ENCODE assay signal across 19 cellular contexts in the genomic region with DNA sequence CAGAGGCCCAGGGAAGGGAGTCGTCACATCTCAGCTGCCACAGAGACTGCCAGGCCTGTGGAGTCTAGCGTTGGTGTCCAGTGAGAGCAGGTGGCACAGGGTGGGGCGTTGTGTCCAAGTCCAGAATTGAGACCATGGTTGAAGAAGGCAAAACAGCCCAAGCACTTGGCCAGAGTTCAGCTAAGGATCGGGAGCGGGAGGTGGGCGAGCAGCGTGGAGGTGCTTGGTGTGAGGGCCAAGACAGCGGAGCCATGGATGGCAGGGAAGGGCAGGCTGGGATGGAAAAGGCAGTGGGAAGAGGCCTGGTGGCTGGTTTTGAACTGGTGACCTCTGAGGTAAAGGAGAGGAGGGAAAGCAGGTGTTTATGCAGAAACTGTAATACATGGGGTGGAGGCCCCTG. TPM values are rescaled to one million over a fixed set of nuclear protein-coding genes. Genes with fewer than 3 reads are reported as not detected.
DNase-seq lines count a peak whose midpoint lies in the region; ATAC-seq and TF ChIP-seq lines count a peak whose summit lies in the region.
"Had no signal": no experiment of that assay in that cellular context is flagged by ENCODE, and none has a peak within 500 bp of the region (broad histone marks: within the 10 kb centered on the region; RNA-seq: fewer than 3 reads in every experiment).

No MANE protein-coding gene starts in this region.

- peaks cover 42% of the 10 kb centered on the region for H3K36me3 Mint-ChIP-seq in activated naive CD4-positive, alpha-beta T cell treated with anti-CD3 and anti-CD28 coated beads for 36 hours (ENCODE audit: low read depth)

- peak overlapping the region; percentile 80 for H3K23ac ChIP-seq in neuronal stem cell (ENCODE audit: low read depth, low read length, poor library complexity)

- H3K4me3 Mint-ChIP-seq in activated naive CD4-positive, alpha-beta T cell treated with anti-CD3 and anti-CD28 coated beads for 36 hours: no peak overlapping the region
- H3K4me3 Mint-ChIP-seq: dendritic cell treated with granulocyte-macrophage colony-stimulating factor and Interleukin-4, amounts not matched to agents 40 ng/mL and 50 ng/mL, for 4 days had no signal

- peak overlapping the region; percentile 47 for H2BK120ac ChIP-seq in neuronal stem cell (ENCODE audit: low read depth, low read length)

- in situ Hi-C loops in GM13977 (cut with MboI; ENCODE audit: low pct_unique_long_range_greater_than_20kb, low sequenced_read_pairs, unreplicated experiment): no loop called here

- H2AFZ ChIP-seq in neuronal stem cell (ENCODE audit: low read length): no peak overlapping the region
- H2AFZ ChIP-seq: GM23248 had no signal

- H3K79me1 ChIP-seq in neuronal stem cell (ENCODE audit: low read depth, low read length): peaks cover 13% of the 10 kb centered on the region

- H3K27me3 ChIP-seq in adrenal gland (no peaks in the 10 kb centered on the region), neuronal stem cell (ENCODE audit: control insufficient read depth in 3 of 3, insufficient read depth in 3 of 3, low read depth in 1 of 3, low read length in 3 of 3) (no peaks in the 10 kb centered on the region)
- H3K27me3 ChIP-seq: testis had no signal

- H3K27me3 Mint-ChIP-seq in activated naive CD4-positive, alpha-beta T cell treated with anti-CD3 and anti-CD28 coated beads for 36 hours (ENCODE audit: low read depth): no peaks in the 10 kb centered on the region
- H3K27me3 Mint-ChIP-seq: dendritic cell treated with granulocyte-macrophage colony-stimulating factor and Interleukin-4, amounts not matched to agents 40 ng/mL and 50 ng/mL, for 4 days had no signal

- H3K27ac Mint-ChIP-seq in activated naive CD4-positive, alpha-beta T cell treated with anti-CD3 and anti-CD28 coated beads for 36 hours: peak overlapping the region; percentile 66
- H3K27ac Mint-ChIP-seq: dendritic cell treated with granulocyte-macrophage colony-stimulating factor and Interleukin-4, amounts not matched to agents 40 ng/mL and 50 ng/mL, for 4 days had no signal

- H3K4me2 ChIP-seq in neuronal stem cell (ENCODE audit: insufficient read depth, low read length, poor library complexity, severe bottlenecking): no peak overlapping the region

- intact Hi-C loops in activated naive CD4-positive, alpha-beta T cell treated with anti-CD3 and anti-CD28 coated beads for 36 hours (cut with micrococcal nuclease): no loop called here
- intact Hi-C loops in adrenal gland (cut with DNase I): no loop called here
- intact Hi-C loops in head of caudate nucleus (cut with DNase I): no loop called here

- H3K27ac ChIP-seq in adrenal gland: peak overlapping the region; percentile 39 to 91 (median 73)
- no peak overlapping the region for H3K27ac ChIP-seq in neuronal stem cell (replicated peaks; ENCODE audit: low read length)
- H3K27ac ChIP-seq: GM23248, SK-N-MC, testis had no signal

- CTCF ChIA-PET in activated naive CD4-positive, alpha-beta T cell treated with anti-CD3 and anti-CD28 coated beads for 36 hours (lab: Charles Lee): interaction anchor here (0.6 kb wide), 1 partner anchor 41 kb away, joined by 3 read pairs; no protein-coding TSS in a partner anchor

- no peak for ATAC-seq in GM18909 (IDR thresholded peaks at IDR 0.05; ENCODE audit: poor library complexity, unreplicated experiment)

- peaks cover 0 to 93% of the 10 kb centered on the region in 2 donors for H3K36me3 ChIP-seq in adrenal gland (replicated peaks in 1 of 2)
- peaks cover 70 to 98% of the 10 kb centered on the region in 2 donors for H3K36me3 ChIP-seq in neuronal stem cell (replicated peaks in 1 of 2; ENCODE audit: control insufficient read depth in 2 of 2, insufficient read depth in 2 of 2, low read length in 2 of 2)

- no peak overlapping the region for H3K4me3 ChIP-seq in adrenal gland
- no peak overlapping the region for H3K4me3 ChIP-seq in neuronal stem cell (ENCODE audit: low read length in 2 of 2)
- H3K4me3 ChIP-seq: GM23248, SK-N-MC, testis had no signal

- no peak for TF ChIP-seq POLR2A in adrenal gland (IDR thresholded peaks at IDR 0.05)

- TF ChIP-seq CTCF in GM13977 (IDR thresholded peaks at IDR 0.05; ENCODE audit: extremely low read depth, insufficient read depth, missing control alignments) (no peak), adrenal gland (IDR thresholded peaks at IDR 0.05) (no peak)

- no peak overlapping the region for H2BK15ac ChIP-seq in neuronal stem cell (ENCODE audit: low read length)

- H3K4me1 Mint-ChIP-seq in activated naive CD4-positive, alpha-beta T cell treated with anti-CD3 and anti-CD28 coated beads for 36 hours (ENCODE audit: low read depth): peaks cover 10% of the 10 kb centered on the region

- no peak overlapping the region for H4K91ac ChIP-seq in neuronal stem cell (ENCODE audit: low read depth, low read length, poor library complexity)

- DNase-seq in activated naive CD4-positive, alpha-beta T cell treated with anti-CD3 and anti-CD28 coated beads for 36 hours: no peak
- no peak for DNase-seq in activated naive CD4-positive, alpha-beta T cell treated with anti-CD3 and anti-CD28 coated beads, Interleukin-2, amount 50 U/mL, for 16 hours
- DNase-seq in GM13977 (ENCODE audit: low spot score): peak; percentile 16
- peak in 1 of 7 donors; percentile 41 for DNase-seq in adrenal gland
- no peak for DNase-seq in neuronal stem cell (ENCODE audit: low spot score)
- no peak for DNase-seq in head of caudate nucleus
- no peak for DNase-seq in AML-193 (lab: John Stamatoyannopoulos, UW)
- DNase-seq: activated CD4-positive, alpha-beta T cell treated with anti-CD3 and anti-CD28 coated beads, Interleukin-2, amount 50 U/mL, for 1 hour; COR-L47; EL; hypothalamus; mesendoderm; NCI-H1930; NCI-H446; testis had no signal

- no peak overlapping the region for H3K18ac ChIP-seq in neuronal stem cell (ENCODE audit: low read length)

- no peak overlapping the region for H2BK12ac ChIP-seq in neuronal stem cell (ENCODE audit: low read length)

- H2BK5ac ChIP-seq in neuronal stem cell (ENCODE audit: low read length): peak overlapping the region; percentile 66

- no peaks in the 10 kb centered on the region for H3K9me3 Mint-ChIP-seq in activated naive CD4-positive, alpha-beta T cell treated with anti-CD3 and anti-CD28 coated beads for 36 hours
- H3K9me3 Mint-ChIP-seq: dendritic cell treated with granulocyte-macrophage colony-stimulating factor and Interleukin-4, amounts not matched to agents 40 ng/mL and 50 ng/mL, for 4 days had no signal

- peaks cover 7 to 10% of the 10 kb centered on the region in 2 donors for H3K4me1 ChIP-seq in adrenal gland (replicated peaks in 1 of 2)
- no peaks in the 10 kb centered on the region for H3K4me1 ChIP-seq in neuronal stem cell (ENCODE audit: control insufficient read depth in 2 of 2, insufficient read depth in 1 of 2, low read depth in 1 of 2, low read length in 2 of 2)
- H3K4me1 ChIP-seq: testis had no signal

- H3K9ac ChIP-seq in neuronal stem cell (ENCODE audit: low read depth, low read length, poor library complexity): peak overlapping the region; percentile 70
- H3K9ac ChIP-seq: GM23248 had no signal

- H2AK5ac ChIP-seq in neuronal stem cell (ENCODE audit: low read depth, low read length): no peak overlapping the region

- no peak overlapping the region for H3K14ac ChIP-seq in neuronal stem cell (ENCODE audit: low read length)

- no peak overlapping the region for H3K4ac ChIP-seq in neuronal stem cell (ENCODE audit: low read length)

- peak overlapping the region; percentile 43 for H4K8ac ChIP-seq in neuronal stem cell (ENCODE audit: low read depth, low read length)

- WGBS in adrenal gland, 4 donors: 79 to 83% (median 82%) methylated on average over 8 of the region's 8 CpGs
- no CpG with 5 or more reads among the region's 8 CpGs for WGBS in neuronal stem cell (ENCODE audit: extremely low coverage in 2 of 2, insufficient read length in 2 of 2, insufficient replicate concordance in 1 of 2), 2 donors

- no peaks in the 10 kb centered on the region for H3K9me3 ChIP-seq in adrenal gland (replicated peaks in 1 of 3)
- H3K9me3 ChIP-seq in neuronal stem cell (replicated peaks in 1 of 2; ENCODE audit: control insufficient read depth in 2 of 2, insufficient read depth in 1 of 2, low read depth in 1 of 2, low read length in 2 of 2): no peaks in the 10 kb centered on the region
- H3K9me3 ChIP-seq: testis had no signal

RNA-seq across cellular contexts. Expression of a gene that starts 8.0 kb away (rescaled TPM):
- total RNA-seq in activated naive CD4-positive, alpha-beta T cell treated with anti-CD3 and anti-CD28 coated beads for 36 hours: 10 to 100 TPM; 51.0 to 52.8 TPM
- total RNA-seq in adrenal gland: 10 to 100 TPM in 6 of 8 donors, 1 to 10 TPM in 2; 7.7 to 35.3 (median 14.7) TPM
- 10 to 100 TPM in 2 of 3 donors, 1 to 10 TPM in 1; 5.3 to 32.3 (median 21.5) TPM for polyA plus RNA-seq in adrenal gland
- 9.7 TPM for polyA plus RNA-seq in neuronal stem cell (2013, experiment 1 of 2)
- polyA plus RNA-seq in neuronal stem cell (2013, experiment 2 of 2): 9.4 TPM

RNA-seq across cellular contexts. Expression of a gene that starts 10.9 kb away (rescaled TPM):
- total RNA-seq in activated naive CD4-positive, alpha-beta T cell treated with anti-CD3 and anti-CD28 coated beads for 36 hours: 10 to 100 TPM; 41.8 to 44.2 TPM
- total RNA-seq in adrenal gland: 10 to 100 TPM; 14.8 to 55.0 (median 31.0) TPM
- polyA plus RNA-seq in adrenal gland: 100 to 1,000 TPM in 2 of 3 donors, 10 to 100 TPM in 1; 30.3 to 255 (median 104) TPM
- 13.5 TPM for polyA plus RNA-seq in neuronal stem cell (2013, experiment 1 of 2)
- polyA plus RNA-seq in neuronal stem cell (2013, experiment 2 of 2): 14.3 TPM

RNA-seq across cellular contexts. Expression of a gene that starts 11.2 kb away (rescaled TPM):
- 10 to 100 TPM; 32.4 to 37.7 TPM for total RNA-seq in activated naive CD4-positive, alpha-beta T cell treated with anti-CD3 and anti-CD28 coated beads for 36 hours
- total RNA-seq in adrenal gland: 10 to 100 TPM; 29.5 to 88.2 (median 63.0) TPM
- polyA plus RNA-seq in adrenal gland: 100 to 1,000 TPM in 2 of 3 donors, 10 to 100 TPM in 1; 93.1 to 230 (median 174) TPM
- polyA plus RNA-seq in neuronal stem cell (2013, experiment 1 of 2): 84.6 TPM
- polyA plus RNA-seq in neuronal stem cell (2013, experiment 2 of 2): 82.8 TPM

RNA-seq across cellular contexts. Expression of a gene that starts 14.1 kb away (rescaled TPM):
- total RNA-seq in activated naive CD4-positive, alpha-beta T cell treated with anti-CD3 and anti-CD28 coated beads for 36 hours: 1 to 10 TPM; 5.7 to 9.7 TPM
- 10 to 100 TPM in 7 of 8 donors, 1 to 10 TPM in 1; 6.0 to 28.2 (median 12.5) TPM for total RNA-seq in adrenal gland
- 100 to 1,000 TPM in 1 of 3 donors, 10 to 100 TPM in 2; 11.3 to 137 (median 75.9) TPM for polyA plus RNA-seq in adrenal gland
- polyA plus RNA-seq in neuronal stem cell (2013, experiment 1 of 2): 5.9 TPM
- polyA plus RNA-seq in neuronal stem cell (2013, experiment 2 of 2): 5.2 TPM

RNA-seq across cellular contexts. Expression of a gene that starts 16.5 kb away (rescaled TPM):
- total RNA-seq in activated naive CD4-positive, alpha-beta T cell treated with anti-CD3 and anti-CD28 coated beads for 36 hours: 10 to 100 TPM; 62.0 to 65.8 TPM
- total RNA-seq in adrenal gland: 10 to 100 TPM; 18.1 to 41.8 (median 22.6) TPM
- 10 to 100 TPM; 10.1 to 97.3 (median 70.3) TPM for polyA plus RNA-seq in adrenal gland
- polyA plus RNA-seq in neuronal stem cell (2013, experiment 1 of 2): 11.4 TPM
- 11.1 TPM for polyA plus RNA-seq in neuronal stem cell (2013, experiment 2 of 2)
